Comparison of ENCODE assay signal across 22 cellular contexts in genomic region chr1:98077691-98078090, GRCh38.
"Had no signal": no experiment of that assay in that cellular context is flagged by ENCODE, and none has a peak within 500 bp of the region (broad histone marks: within the 10 kb centered on the region; RNA-seq: fewer than 3 reads in every experiment).

No MANE protein-coding gene starts in this region.

- H3K27me3 ChIP-seq: colonic mucosa, gastroesophageal sphincter, heart right ventricle, neural progenitor cell, right atrium auricular region, tibial artery had no signal

- H2AFZ ChIP-seq: neural progenitor cell had no signal

- H3K4me3 Mint-ChIP-seq: activated CD4-positive, alpha-beta T cell treated with anti-CD3 and anti-CD28 coated beads, Interleukin-2, amount 10 ng/mL, durations not matched to agents 24 days and 14 days; activated naive CD4-positive, alpha-beta T cell treated with anti-CD3 and anti-CD28 coated beads for 36 hours; activated T-cell treated with anti-CD3 and anti-CD28 coated beads, Interleukin-2, amount 50 U/mL, for 4 hours; central memory CD8-positive, alpha-beta T cell; endodermal cell; naive thymus-derived CD4-positive, alpha-beta T cell; neural progenitor cell had no signal

- H3K36me3 Mint-ChIP-seq: naive thymus-derived CD4-positive, alpha-beta T cell; neural progenitor cell had no signal

- H3K9ac ChIP-seq: neural progenitor cell had no signal

- H3K27ac Mint-ChIP-seq: activated CD4-positive, alpha-beta T cell treated with anti-CD3 and anti-CD28 coated beads, Interleukin-2, amount 10 ng/mL, durations not matched to agents 24 days and 14 days; activated naive CD4-positive, alpha-beta T cell treated with anti-CD3 and anti-CD28 coated beads for 36 hours; endodermal cell; naive thymus-derived CD4-positive, alpha-beta T cell; neural progenitor cell had no signal

- H3K27me3 Mint-ChIP-seq: central memory CD8-positive, alpha-beta T cell had no signal

- ATAC-seq: activated T-cell treated with anti-CD3 and anti-CD28 coated beads, Interleukin-2, amount 50 U/mL, for 4 hours; gastroesophageal sphincter; heart right ventricle; mucosa of descending colon; naive thymus-derived CD4-positive, alpha-beta T cell had no signal

- DNase-seq: activated CD4-positive, alpha-beta T cell treated with anti-CD3 and anti-CD28 coated beads, Interleukin-2, amount 10 ng/mL, durations not matched to agents 24 days and 14 days; activated CD8-positive, alpha-beta memory T cell treated with anti-CD3 and anti-CD28 coated beads, Interleukin-2, amount 50 U/mL, for 4 hours; activated naive CD4-positive, alpha-beta T cell treated with anti-CD3 and anti-CD28 coated beads for 36 hours; activated T-cell treated with anti-CD3 and anti-CD28 coated beads, Interleukin-2, amount 50 U/mL, for 4 hours; colonic mucosa; endodermal cell; heart right ventricle; left ventricle myocardium inferior; mucosa of descending colon; naive thymus-derived CD4-positive, alpha-beta T cell; stimulated activated CD4-positive, alpha-beta T cell treated with anti-CD3 and anti-CD28 coated beads, Interleukin-2, amount 100 ng/mL, for 24 hours; stimulated activated naive CD4-positive, alpha-beta T cell treated with Interleukin-2 at 50 U/mL for 16 hours; substantia nigra; T-helper 1 cell; T1000; tibial artery had no signal

- H3K27ac ChIP-seq: colonic mucosa, epithelial cell of prostate, gastroesophageal sphincter, heart right ventricle, left ventricle myocardium inferior, neural progenitor cell, prostate gland, right atrium auricular region, tibial artery had no signal

- H3K4me2 ChIP-seq: neural progenitor cell had no signal

- H3K4me1 Mint-ChIP-seq: central memory CD8-positive, alpha-beta T cell; endodermal cell; neural progenitor cell had no signal

- H3K9me3 Mint-ChIP-seq: activated CD4-positive, alpha-beta T cell treated with anti-CD3 and anti-CD28 coated beads, Interleukin-2, amount 10 ng/mL, durations not matched to agents 24 days and 14 days; activated naive CD4-positive, alpha-beta T cell treated with anti-CD3 and anti-CD28 coated beads for 36 hours; activated T-cell treated with anti-CD3 and anti-CD28 coated beads, Interleukin-2, amount 50 U/mL, for 4 hours; central memory CD8-positive, alpha-beta T cell; endodermal cell; naive thymus-derived CD4-positive, alpha-beta T cell; neural progenitor cell had no signal

- H3K36me3 ChIP-seq: colonic mucosa, gastroesophageal sphincter, heart right ventricle, left ventricle myocardium inferior, neural progenitor cell, prostate gland, right atrium auricular region, tibial artery had no signal

- H3K9me3 ChIP-seq: colonic mucosa, gastroesophageal sphincter, heart right ventricle, left ventricle myocardium inferior, mucosa of descending colon, prostate gland, right atrium auricular region, tibial artery had no signal

- H3K4me1 ChIP-seq: colonic mucosa, gastroesophageal sphincter, heart right ventricle, left ventricle myocardium inferior, neural progenitor cell, prostate gland, right atrium auricular region, tibial artery had no signal

- H3K4me3 ChIP-seq: colonic mucosa, gastroesophageal sphincter, heart right ventricle, left ventricle myocardium inferior, mucosa of descending colon, neural progenitor cell, prostate gland, right atrium auricular region, tibial artery had no signal
